ENCODE assay signal across 1 cellular context in genomic region chr16:22206013-22206846, GRCh38.
A peak's percentile ranks its signal among the peaks of the same experiment; 100 is the strongest.
TF ChIP-seq lines count a peak whose summit lies in the region.

Gene EEF2K, plus strand, starts transcription at chr16:22206278. Its CDS starts 19,452 bp downstream, at chr16:22225730.

TF ChIP-seq in HepG2, 621 proteins besides CTCF, POLR2A, EP300 and RAD21 (continued from another document and continues in another):
- TF ChIP-seq ZNF407 (CRISPR knock-in tag; IDR thresholded peaks at IDR 0.05; ENCODE audit: not compliant biosample characterization) (peak; percentile 79), HNF1A (IDR thresholded peaks at IDR 0.05; ENCODE audit: low read depth) (peak; percentile 7; the same call in 1 of the 2 replicates), HNF1A (CRISPR knock-in tag; IDR thresholded peaks at IDR 0.05; ENCODE audit: borderline replicate concordance) (peak; percentile 87), ZBTB42 (CRISPR knock-in tag; IDR thresholded peaks at IDR 0.05) (peak; percentile 85), GATAD1 (CRISPR knock-in tag; IDR thresholded peaks at IDR 0.05) (peak; percentile 82), FOXC1 (CRISPR knock-in tag; IDR thresholded peaks at IDR 0.05; ENCODE audit: borderline replicate concordance) (peak; percentile 99), ZNF878 (CRISPR knock-in tag; IDR thresholded peaks at IDR 0.05) (peak; percentile 99), ZNF546 (CRISPR knock-in tag; conservative IDR thresholded peaks at IDR 0.05) (peak; percentile 88), ZNF318 (CRISPR knock-in tag; IDR thresholded peaks at IDR 0.05) (peak; percentile 80; the same call in 1 of the 2 replicates), PRDM4 (CRISPR knock-in tag; IDR thresholded peaks at IDR 0.05; ENCODE audit: borderline replicate concordance) (0 out of 2 replicates have a peak, but pooled peaks have one; percentile 66), ATF5 (CRISPR knock-in tag; IDR thresholded peaks at IDR 0.05; ENCODE audit: low read depth) (peak; percentile 70; the same call in 1 of the 2 replicates), ZBED4 (CRISPR knock-in tag; IDR thresholded peaks at IDR 0.05; ENCODE audit: borderline replicate concordance) (peak; percentile 92), JUND (CRISPR knock-in tag; IDR thresholded peaks at IDR 0.05) (peak; percentile 67), ZBTB34 (CRISPR knock-in tag; IDR thresholded peaks at IDR 0.05) (peak; percentile 92), CCAR2 (optimal IDR thresholded peaks at IDR 0.05; ENCODE audit: low read depth, low read length) (peak; percentile 89), POLR2G (IDR thresholded peaks at IDR 0.05; ENCODE audit: low read depth, low read length) (peak; percentile 81)
